14 cellular contexts compared by ENCODE assay signal in genomic region chr6:169845426-169846285, GRCh38.
"Had no signal": no experiment of that assay in that cellular context is flagged by ENCODE, and none has a peak within 500 bp of the region (broad histone marks: within the 10 kb centered on the region; RNA-seq: fewer than 3 reads in every experiment).

No MANE protein-coding gene starts in this region.

- H3K4me3 Mint-ChIP-seq: T-helper 2 cell treated with Interferon-gamma antibody and Interleukin-4, amounts not matched to agents 5 μg/mL and 100 μg/mL, for 36 hours had no signal

- H3K27ac ChIP-seq: breast epithelium, dorsolateral prefrontal cortex, left ventricle myocardium inferior, pancreas, tibial artery had no signal

- DNase-seq: activated CD4-positive, alpha-beta T cell treated with anti-CD3 and anti-CD28 coated beads, Interleukin-2, amount 50 U/mL, for 4 hours; activated CD4-positive, CD25-positive, alpha-beta regulatory T cell treated with anti-CD3 and anti-CD28 coated beads, Interleukin-2, amount 50 U/mL, for 72 hours; activated T-cell treated with anti-CD3 and anti-CD28 coated beads, Interleukin-2, amount 50 U/mL, for 48 hours; aorta; left ventricle myocardium inferior; mesenchymal stem cell; small intestine; SW 1271 had no signal

- H3K27ac Mint-ChIP-seq: T-helper 2 cell treated with Interferon-gamma antibody and Interleukin-4, amounts not matched to agents 5 μg/mL and 100 μg/mL, for 36 hours had no signal

- H3K4me1 ChIP-seq: breast epithelium, pancreas, tibial artery had no signal

- H3K36me3 ChIP-seq: breast epithelium, left ventricle myocardium inferior, pancreas, tibial artery had no signal

- H3K9me3 ChIP-seq: breast epithelium, left ventricle myocardium inferior, pancreas, tibial artery had no signal

- ATAC-seq: esophagus mucosa, pancreas had no signal

- H3K9me3 Mint-ChIP-seq: T-helper 2 cell treated with Interferon-gamma antibody and Interleukin-4, amounts not matched to agents 5 μg/mL and 100 μg/mL, for 36 hours had no signal

- H3K27me3 ChIP-seq: pancreas had no signal

- H3K4me3 ChIP-seq: breast epithelium, dorsolateral prefrontal cortex, left ventricle myocardium inferior, pancreas, tibial artery had no signal
